1 cellular context compared by ENCODE assay signal in the genomic region with DNA sequence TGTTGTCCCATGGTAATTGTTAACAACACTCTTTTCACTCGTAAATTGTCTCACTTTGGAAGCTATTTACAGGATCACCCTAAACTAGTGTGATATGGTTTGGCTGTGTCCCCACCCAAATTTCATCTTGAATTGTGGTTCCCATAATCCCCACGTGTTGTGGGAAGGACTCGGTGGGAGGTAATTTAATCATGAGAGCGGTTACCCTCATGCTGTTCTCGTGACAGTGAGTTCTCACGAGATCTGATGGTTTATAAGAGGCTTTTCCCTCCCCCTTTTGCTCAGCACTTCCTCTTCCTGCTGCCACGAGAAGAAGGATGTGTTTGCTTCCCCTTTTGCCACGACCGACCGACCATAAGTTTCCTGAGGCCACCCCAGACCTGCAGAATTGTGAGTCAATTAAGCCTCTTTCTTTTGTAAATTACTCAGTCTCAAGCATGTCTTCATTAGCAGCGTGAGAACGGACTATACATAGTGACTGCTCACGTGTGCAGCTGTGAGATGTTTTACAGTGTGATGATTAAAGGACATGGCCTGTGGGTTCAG.
TF ChIP-seq lines count a peak whose summit lies in the region.

No MANE protein-coding gene starts in this region.

TF ChIP-seq in HepG2, 621 proteins besides CTCF, POLR2A, EP300 and RAD21 (continues in another document):
- TF ChIP-seq NR2F6 (IDR thresholded peaks at IDR 0.05) (no peak), NR2F6 (CRISPR knock-in tag; IDR thresholded peaks at IDR 0.05) (no peak), ZNF577 (CRISPR knock-in tag; IDR thresholded peaks at IDR 0.05; ENCODE audit: borderline replicate concordance, low read depth) (no peak), BCL6 (CRISPR knock-in tag; IDR thresholded peaks at IDR 0.05) (no peak), ZNF496 (CRISPR knock-in tag; IDR thresholded peaks at IDR 0.05; ENCODE audit: insufficient replicate concordance) (no peak), MLLT10 (CRISPR knock-in tag; IDR thresholded peaks at IDR 0.05) (no peak), SIN3B (IDR thresholded peaks at IDR 0.05; ENCODE audit: low read length) (no peak), KMT2B (CRISPR knock-in tag; IDR thresholded peaks at IDR 0.05) (no peak), PAWR (CRISPR knock-in tag; IDR thresholded peaks at IDR 0.05; ENCODE audit: borderline replicate concordance) (no peak), NR2F2 (IDR thresholded peaks at IDR 0.05; ENCODE audit: borderline replicate concordance, low read depth) (no peak), HNRNPL (IDR thresholded peaks at IDR 0.05; ENCODE audit: low read depth, low read length) (no peak), FOXA3 (CRISPR knock-in tag; IDR thresholded peaks at IDR 0.05) (0 out of 2 replicates have a peak, but pooled peaks have one; percentile 19), ATAD3A (CRISPR knock-in tag; IDR thresholded peaks at IDR 0.05) (no peak), IKZF1 (IDR thresholded peaks at IDR 0.05) (no peak), GZF1 (CRISPR knock-in tag; IDR thresholded peaks at IDR 0.05) (no peak), ZSCAN22 (CRISPR knock-in tag; IDR thresholded peaks at IDR 0.05) (no peak), POLR2AphosphoS5 (IDR thresholded peaks at IDR 0.05; ENCODE audit: low read depth, low read length) (peak; percentile 60), ZFP36 (IDR thresholded peaks at IDR 0.05; ENCODE audit: borderline replicate concordance, low read depth, low read length, partially characterized antibody) (no peak), ESRRA (CRISPR knock-in tag; IDR thresholded peaks at IDR 0.05; ENCODE audit: low read depth) (no peak), ZNF101 (CRISPR knock-in tag; IDR thresholded peaks at IDR 0.05; ENCODE audit: borderline replicate concordance, low read depth) (no peak), MXD4 (CRISPR knock-in tag; IDR thresholded peaks at IDR 0.05) (no peak; the same call in 1 of the 2 replicates), ZNF3 (CRISPR knock-in tag; IDR thresholded peaks at IDR 0.05) (no peak), U2AF1 (optimal IDR thresholded peaks at IDR 0.05; ENCODE audit: low read depth, low read length) (no peak), ZNF17 (CRISPR knock-in tag; IDR thresholded peaks at IDR 0.05) (no peak), NFKB2 (CRISPR knock-in tag; IDR thresholded peaks at IDR 0.05; ENCODE audit: borderline replicate concordance) (no peak), EHMT2 (IDR thresholded peaks at IDR 0.05; ENCODE audit: borderline replicate concordance, low read depth, low read length) (no peak), HNF4G (IDR thresholded peaks at IDR 0.05; ENCODE audit: borderline replicate concordance, low read depth, low read length) (no peak), HNF4G (CRISPR knock-in tag; IDR thresholded peaks at IDR 0.05; ENCODE audit: borderline replicate concordance, low read depth) (no peak), ZNF589 (CRISPR knock-in tag; conservative IDR thresholded peaks at IDR 0.05) (no peak), ZSCAN29 (CRISPR knock-in tag; conservative IDR thresholded peaks at IDR 0.05) (no peak), ZNF720 (CRISPR knock-in tag; IDR thresholded peaks at IDR 0.05) (no peak), IRF2 (CRISPR knock-in tag; IDR thresholded peaks at IDR 0.05) (no peak), ZKSCAN5 (CRISPR knock-in tag; IDR thresholded peaks at IDR 0.05) (no peak), ZNF598 (CRISPR knock-in tag; IDR thresholded peaks at IDR 0.05; ENCODE audit: borderline replicate concordance) (no peak)
- TF ChIP-seq, protein P1, sequence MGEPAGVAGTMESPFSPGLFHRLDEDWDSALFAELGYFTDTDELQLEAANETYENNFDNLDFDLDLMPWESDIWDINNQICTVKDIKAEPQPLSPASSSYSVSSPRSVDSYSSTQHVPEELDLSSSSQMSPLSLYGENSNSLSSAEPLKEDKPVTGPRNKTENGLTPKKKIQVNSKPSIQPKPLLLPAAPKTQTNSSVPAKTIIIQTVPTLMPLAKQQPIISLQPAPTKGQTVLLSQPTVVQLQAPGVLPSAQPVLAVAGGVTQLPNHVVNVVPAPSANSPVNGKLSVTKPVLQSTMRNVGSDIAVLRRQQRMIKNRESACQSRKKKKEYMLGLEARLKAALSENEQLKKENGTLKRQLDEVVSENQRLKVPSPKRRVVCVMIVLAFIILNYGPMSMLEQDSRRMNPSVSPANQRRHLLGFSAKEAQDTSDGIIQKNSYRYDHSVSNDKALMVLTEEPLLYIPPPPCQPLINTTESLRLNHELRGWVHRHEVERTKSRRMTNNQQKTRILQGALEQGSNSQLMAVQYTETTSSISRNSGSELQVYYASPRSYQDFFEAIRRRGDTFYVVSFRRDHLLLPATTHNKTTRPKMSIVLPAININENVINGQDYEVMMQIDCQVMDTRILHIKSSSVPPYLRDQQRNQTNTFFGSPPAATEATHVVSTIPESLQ (CRISPR knock-in tag; conservative IDR thresholded peaks at IDR 0.05), result no peak
- TF ChIP-seq, protein P2, sequence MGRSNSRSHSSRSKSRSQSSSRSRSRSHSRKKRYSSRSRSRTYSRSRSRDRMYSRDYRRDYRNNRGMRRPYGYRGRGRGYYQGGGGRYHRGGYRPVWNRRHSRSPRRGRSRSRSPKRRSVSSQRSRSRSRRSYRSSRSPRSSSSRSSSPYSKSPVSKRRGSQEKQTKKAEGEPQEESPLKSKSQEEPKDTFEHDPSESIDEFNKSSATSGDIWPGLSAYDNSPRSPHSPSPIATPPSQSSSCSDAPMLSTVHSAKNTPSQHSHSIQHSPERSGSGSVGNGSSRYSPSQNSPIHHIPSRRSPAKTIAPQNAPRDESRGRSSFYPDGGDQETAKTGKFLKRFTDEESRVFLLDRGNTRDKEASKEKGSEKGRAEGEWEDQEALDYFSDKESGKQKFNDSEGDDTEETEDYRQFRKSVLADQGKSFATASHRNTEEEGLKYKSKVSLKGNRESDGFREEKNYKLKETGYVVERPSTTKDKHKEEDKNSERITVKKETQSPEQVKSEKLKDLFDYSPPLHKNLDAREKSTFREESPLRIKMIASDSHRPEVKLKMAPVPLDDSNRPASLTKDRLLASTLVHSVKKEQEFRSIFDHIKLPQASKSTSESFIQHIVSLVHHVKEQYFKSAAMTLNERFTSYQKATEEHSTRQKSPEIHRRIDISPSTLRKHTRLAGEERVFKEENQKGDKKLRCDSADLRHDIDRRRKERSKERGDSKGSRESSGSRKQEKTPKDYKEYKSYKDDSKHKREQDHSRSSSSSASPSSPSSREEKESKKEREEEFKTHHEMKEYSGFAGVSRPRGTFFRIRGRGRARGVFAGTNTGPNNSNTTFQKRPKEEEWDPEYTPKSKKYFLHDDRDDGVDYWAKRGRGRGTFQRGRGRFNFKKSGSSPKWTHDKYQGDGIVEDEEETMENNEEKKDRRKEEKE (IDR thresholded peaks at IDR 0.05), result no peak
- TF ChIP-seq, protein P3, sequence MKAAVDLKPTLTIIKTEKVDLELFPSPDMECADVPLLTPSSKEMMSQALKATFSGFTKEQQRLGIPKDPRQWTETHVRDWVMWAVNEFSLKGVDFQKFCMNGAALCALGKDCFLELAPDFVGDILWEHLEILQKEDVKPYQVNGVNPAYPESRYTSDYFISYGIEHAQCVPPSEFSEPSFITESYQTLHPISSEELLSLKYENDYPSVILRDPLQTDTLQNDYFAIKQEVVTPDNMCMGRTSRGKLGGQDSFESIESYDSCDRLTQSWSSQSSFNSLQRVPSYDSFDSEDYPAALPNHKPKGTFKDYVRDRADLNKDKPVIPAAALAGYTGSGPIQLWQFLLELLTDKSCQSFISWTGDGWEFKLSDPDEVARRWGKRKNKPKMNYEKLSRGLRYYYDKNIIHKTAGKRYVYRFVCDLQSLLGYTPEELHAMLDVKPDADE (CRISPR knock-in tag; IDR thresholded peaks at IDR 0.05), result no peak
- TF ChIP-seq, protein P4, sequence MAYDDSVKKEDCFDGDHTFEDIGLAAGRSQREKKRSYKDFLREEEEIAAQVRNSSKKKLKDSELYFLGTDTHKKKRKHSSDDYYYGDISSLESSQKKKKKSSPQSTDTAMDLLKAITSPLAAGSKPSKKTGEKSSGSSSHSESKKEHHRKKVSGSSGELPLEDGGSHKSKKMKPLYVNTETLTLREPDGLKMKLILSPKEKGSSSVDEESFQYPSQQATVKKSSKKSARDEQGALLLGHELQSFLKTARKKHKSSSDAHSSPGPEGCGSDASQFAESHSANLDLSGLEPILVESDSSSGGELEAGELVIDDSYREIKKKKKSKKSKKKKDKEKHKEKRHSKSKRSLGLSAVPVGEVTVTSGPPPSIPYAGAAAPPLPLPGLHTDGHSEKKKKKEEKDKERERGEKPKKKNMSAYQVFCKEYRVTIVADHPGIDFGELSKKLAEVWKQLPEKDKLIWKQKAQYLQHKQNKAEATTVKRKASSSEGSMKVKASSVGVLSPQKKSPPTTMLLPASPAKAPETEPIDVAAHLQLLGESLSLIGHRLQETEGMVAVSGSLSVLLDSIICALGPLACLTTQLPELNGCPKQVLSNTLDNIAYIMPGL (CRISPR knock-in tag; IDR thresholded peaks at IDR 0.05; ENCODE audit: borderline replicate concordance in 1 of 2, low read depth in 1 of 2), result no peak
- TF ChIP-seq, protein P5, sequence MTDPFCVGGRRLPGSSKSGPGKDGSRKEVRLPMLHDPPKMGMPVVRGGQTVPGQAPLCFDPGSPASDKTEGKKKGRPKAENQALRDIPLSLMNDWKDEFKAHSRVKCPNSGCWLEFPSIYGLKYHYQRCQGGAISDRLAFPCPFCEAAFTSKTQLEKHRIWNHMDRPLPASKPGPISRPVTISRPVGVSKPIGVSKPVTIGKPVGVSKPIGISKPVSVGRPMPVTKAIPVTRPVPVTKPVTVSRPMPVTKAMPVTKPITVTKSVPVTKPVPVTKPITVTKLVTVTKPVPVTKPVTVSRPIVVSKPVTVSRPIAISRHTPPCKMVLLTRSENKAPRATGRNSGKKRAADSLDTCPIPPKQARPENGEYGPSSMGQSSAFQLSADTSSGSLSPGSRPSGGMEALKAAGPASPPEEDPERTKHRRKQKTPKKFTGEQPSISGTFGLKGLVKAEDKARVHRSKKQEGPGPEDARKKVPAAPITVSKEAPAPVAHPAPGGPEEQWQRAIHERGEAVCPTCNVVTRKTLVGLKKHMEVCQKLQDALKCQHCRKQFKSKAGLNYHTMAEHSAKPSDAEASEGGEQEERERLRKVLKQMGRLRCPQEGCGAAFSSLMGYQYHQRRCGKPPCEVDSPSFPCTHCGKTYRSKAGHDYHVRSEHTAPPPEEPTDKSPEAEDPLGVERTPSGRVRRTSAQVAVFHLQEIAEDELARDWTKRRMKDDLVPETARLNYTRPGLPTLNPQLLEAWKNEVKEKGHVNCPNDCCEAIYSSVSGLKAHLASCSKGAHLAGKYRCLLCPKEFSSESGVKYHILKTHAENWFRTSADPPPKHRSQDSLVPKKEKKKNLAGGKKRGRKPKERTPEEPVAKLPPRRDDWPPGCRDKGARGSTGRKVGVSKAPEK (CRISPR knock-in tag; IDR thresholded peaks at IDR 0.05; ENCODE audit: borderline replicate concordance), result no peak
- TF ChIP-seq, protein P6, sequence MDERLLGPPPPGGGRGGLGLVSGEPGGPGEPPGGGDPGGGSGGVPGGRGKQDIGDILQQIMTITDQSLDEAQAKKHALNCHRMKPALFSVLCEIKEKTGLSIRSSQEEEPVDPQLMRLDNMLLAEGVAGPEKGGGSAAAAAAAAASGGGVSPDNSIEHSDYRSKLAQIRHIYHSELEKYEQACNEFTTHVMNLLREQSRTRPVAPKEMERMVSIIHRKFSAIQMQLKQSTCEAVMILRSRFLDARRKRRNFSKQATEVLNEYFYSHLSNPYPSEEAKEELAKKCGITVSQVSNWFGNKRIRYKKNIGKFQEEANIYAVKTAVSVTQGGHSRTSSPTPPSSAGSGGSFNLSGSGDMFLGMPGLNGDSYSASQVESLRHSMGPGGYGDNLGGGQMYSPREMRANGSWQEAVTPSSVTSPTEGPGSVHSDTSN (CRISPR knock-in tag; IDR thresholded peaks at IDR 0.05), result no peak
- TF ChIP-seq, protein P7, sequence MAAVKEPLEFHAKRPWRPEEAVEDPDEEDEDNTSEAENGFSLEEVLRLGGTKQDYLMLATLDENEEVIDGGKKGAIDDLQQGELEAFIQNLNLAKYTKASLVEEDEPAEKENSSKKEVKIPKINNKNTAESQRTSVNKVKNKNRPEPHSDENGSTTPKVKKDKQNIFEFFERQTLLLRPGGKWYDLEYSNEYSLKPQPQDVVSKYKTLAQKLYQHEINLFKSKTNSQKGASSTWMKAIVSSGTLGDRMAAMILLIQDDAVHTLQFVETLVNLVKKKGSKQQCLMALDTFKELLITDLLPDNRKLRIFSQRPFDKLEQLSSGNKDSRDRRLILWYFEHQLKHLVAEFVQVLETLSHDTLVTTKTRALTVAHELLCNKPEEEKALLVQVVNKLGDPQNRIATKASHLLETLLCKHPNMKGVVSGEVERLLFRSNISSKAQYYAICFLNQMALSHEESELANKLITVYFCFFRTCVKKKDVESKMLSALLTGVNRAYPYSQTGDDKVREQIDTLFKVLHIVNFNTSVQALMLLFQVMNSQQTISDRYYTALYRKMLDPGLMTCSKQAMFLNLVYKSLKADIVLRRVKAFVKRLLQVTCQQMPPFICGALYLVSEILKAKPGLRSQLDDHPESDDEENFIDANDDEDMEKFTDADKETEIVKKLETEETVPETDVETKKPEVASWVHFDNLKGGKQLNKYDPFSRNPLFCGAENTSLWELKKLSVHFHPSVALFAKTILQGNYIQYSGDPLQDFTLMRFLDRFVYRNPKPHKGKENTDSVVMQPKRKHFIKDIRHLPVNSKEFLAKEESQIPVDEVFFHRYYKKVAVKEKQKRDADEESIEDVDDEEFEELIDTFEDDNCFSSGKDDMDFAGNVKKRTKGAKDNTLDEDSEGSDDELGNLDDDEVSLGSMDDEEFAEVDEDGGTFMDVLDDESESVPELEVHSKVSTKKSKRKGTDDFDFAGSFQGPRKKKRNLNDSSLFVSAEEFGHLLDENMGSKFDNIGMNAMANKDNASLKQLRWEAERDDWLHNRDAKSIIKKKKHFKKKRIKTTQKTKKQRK (IDR thresholded peaks at IDR 0.05; ENCODE audit: low read length), result no peak
- TF ChIP-seq, protein P8, sequence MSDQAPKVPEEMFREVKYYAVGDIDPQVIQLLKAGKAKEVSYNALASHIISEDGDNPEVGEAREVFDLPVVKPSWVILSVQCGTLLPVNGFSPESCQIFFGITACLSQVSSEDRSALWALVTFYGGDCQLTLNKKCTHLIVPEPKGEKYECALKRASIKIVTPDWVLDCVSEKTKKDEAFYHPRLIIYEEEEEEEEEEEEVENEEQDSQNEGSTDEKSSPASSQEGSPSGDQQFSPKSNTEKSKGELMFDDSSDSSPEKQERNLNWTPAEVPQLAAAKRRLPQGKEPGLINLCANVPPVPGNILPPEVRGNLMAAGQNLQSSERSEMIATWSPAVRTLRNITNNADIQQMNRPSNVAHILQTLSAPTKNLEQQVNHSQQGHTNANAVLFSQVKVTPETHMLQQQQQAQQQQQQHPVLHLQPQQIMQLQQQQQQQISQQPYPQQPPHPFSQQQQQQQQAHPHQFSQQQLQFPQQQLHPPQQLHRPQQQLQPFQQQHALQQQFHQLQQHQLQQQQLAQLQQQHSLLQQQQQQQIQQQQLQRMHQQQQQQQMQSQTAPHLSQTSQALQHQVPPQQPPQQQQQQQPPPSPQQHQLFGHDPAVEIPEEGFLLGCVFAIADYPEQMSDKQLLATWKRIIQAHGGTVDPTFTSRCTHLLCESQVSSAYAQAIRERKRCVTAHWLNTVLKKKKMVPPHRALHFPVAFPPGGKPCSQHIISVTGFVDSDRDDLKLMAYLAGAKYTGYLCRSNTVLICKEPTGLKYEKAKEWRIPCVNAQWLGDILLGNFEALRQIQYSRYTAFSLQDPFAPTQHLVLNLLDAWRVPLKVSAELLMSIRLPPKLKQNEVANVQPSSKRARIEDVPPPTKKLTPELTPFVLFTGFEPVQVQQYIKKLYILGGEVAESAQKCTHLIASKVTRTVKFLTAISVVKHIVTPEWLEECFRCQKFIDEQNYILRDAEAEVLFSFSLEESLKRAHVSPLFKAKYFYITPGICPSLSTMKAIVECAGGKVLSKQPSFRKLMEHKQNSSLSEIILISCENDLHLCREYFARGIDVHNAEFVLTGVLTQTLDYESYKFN (CRISPR knock-in tag; conservative IDR thresholded peaks at IDR 0.05), result peak; percentile 30; the same call in 1 of the 2 replicates
